In genomic region chr14:55115861-55116245, GRCh38 we compare ENCODE assay signal across 18 cellular contexts. TPM values are rescaled to one million over a fixed set of nuclear protein-coding genes. Genes with fewer than 3 reads are reported as not detected.
A peak's percentile ranks its signal among the peaks of the same experiment; 100 is the strongest.
DNase-seq lines count a peak whose midpoint lies in the region; ATAC-seq and TF ChIP-seq lines count a peak whose summit lies in the region.
"Had no signal": no experiment of that assay in that cellular context is flagged by ENCODE, and none has a peak within 500 bp of the region (broad histone marks: within the 10 kb centered on the region; RNA-seq: fewer than 3 reads in every experiment).

No MANE protein-coding gene starts in this region.

- no peak overlapping the region for H4K8ac ChIP-seq in trophoblast cell (ENCODE audit: low read depth, low read length)

- peaks cover 14% of the 10 kb centered on the region; the same call in 1 of the 2 replicates for H4K20me1 ChIP-seq in Karpas-422 (ENCODE audit: insufficient read depth, low read depth, low read length)

- intact Hi-C loops in lower lobe of right lung (cut with DNase I): no loop called here

- H3K4me2 ChIP-seq in Karpas-422 (ENCODE audit: low read depth, low read length, poor library complexity, severe bottlenecking): peak overlapping the region; percentile 59
- no peak overlapping the region for H3K4me2 ChIP-seq in trophoblast cell (ENCODE audit: low read length)

- H3K9ac ChIP-seq in Karpas-422 (ENCODE audit: low read length) (no peak overlapping the region), trophoblast cell (ENCODE audit: low read length) (no peak overlapping the region)

- H3K36me3 ChIP-seq in Karpas-422 (ENCODE audit: insufficient read depth, low read length): no peaks in the 10 kb centered on the region
- H3K36me3 ChIP-seq in Peyer's patch: no peaks in the 10 kb centered on the region
- no peaks in the 10 kb centered on the region for H3K36me3 ChIP-seq in lower lobe of right lung
- H3K36me3 ChIP-seq in suprapubic skin: no peaks in the 10 kb centered on the region
- no peaks in the 10 kb centered on the region for H3K36me3 ChIP-seq in trophoblast cell (ENCODE audit: control insufficient read depth in 1 of 2, insufficient read depth in 2 of 2, low read length in 2 of 2)

- H3K27me3 ChIP-seq in Karpas-422 (ENCODE audit: low read length) (0 out of 2 replicates have a peak, but pooled peaks cover 3% of the 10 kb centered on the region), Peyer's patch (no peaks in the 10 kb centered on the region), lower lobe of right lung (ENCODE audit: low read depth) (no peaks in the 10 kb centered on the region), suprapubic skin (no peaks in the 10 kb centered on the region), trophoblast cell (ENCODE audit: insufficient read depth, low read length) (no peaks in the 10 kb centered on the region)

- no peak overlapping the region for H3K23ac ChIP-seq in trophoblast cell (ENCODE audit: low read length)

- ATAC-seq in lower lobe of right lung (no peak), HG02870 (IDR thresholded peaks at IDR 0.05; ENCODE audit: unreplicated experiment) (no peak)
- ATAC-seq: Right ventricle myocardium inferior had no signal

- H4K12ac ChIP-seq in trophoblast cell (ENCODE audit: low read depth, low read length): no peak overlapping the region

- DNase-seq in Karpas-422 (peak; percentile 91), Peyer's patch (peak in 1 of 3 donors; percentile 2), lower lobe of right lung (no peak), suprapubic skin (ENCODE audit: low spot score in 2 of 2) (no peak), trophoblast cell (no peak), erythroblast (lab: John Stamatoyannopoulos, UW) (no peak)
- DNase-seq: CD4-positive, CD25-positive, alpha-beta regulatory T cell; DMS79; MM.1S; NCI-H1048; NCI-H1417 treated with DMSO at 0.1 percent for 48 hours; NCI-H187 treated with DMSO at 0.1 percent for 48 hours; NCI-H2107; NCI-H2227 treated with DMSO at 0.1 percent for 48 hours; NCI-H510A had no signal

- H3K18ac ChIP-seq in trophoblast cell (ENCODE audit: low read length): no peak overlapping the region

- no peak overlapping the region for H3K4ac ChIP-seq in trophoblast cell (ENCODE audit: low read depth, low read length)

- H3K14ac ChIP-seq in trophoblast cell (ENCODE audit: low read length): no peak overlapping the region

- no peak for TF ChIP-seq POLR2A in Peyer's patch (IDR thresholded peaks at IDR 0.05)
- no peak for TF ChIP-seq POLR2A in suprapubic skin (IDR thresholded peaks at IDR 0.05)
- no peak for TF ChIP-seq POLR2A in erythroblast (IDR thresholded peaks at IDR 0.05; ENCODE audit: low read length)

- no peaks in the 10 kb centered on the region for H3K9me2 ChIP-seq in Karpas-422 (replicated peaks; ENCODE audit: insufficient read depth, low read length)

- H3K4me3 ChIP-seq in Karpas-422 (ENCODE audit: low read length) (no peak overlapping the region; the same call in 1 of the 2 replicates), Peyer's patch (no peak overlapping the region), lower lobe of right lung (no peak overlapping the region), suprapubic skin (no peak overlapping the region), trophoblast cell (ENCODE audit: low read depth, low read length) (no peak overlapping the region)

- H3K27ac ChIP-seq in Karpas-422 (ENCODE audit: low read length) (peak overlapping the region; percentile 9; the same call in 1 of the 2 replicates), Peyer's patch (peak overlapping the region in 3 of 4 donors; percentile 64 to 92 (median 82)), lower lobe of right lung (peak overlapping the region; percentile 41), suprapubic skin (peak overlapping the region; percentile 88), trophoblast cell (ENCODE audit: low read depth, low read length) (no peak overlapping the region)

- H4K91ac ChIP-seq in trophoblast cell (ENCODE audit: low read depth, low read length): no peak overlapping the region

- H2BK5ac ChIP-seq in trophoblast cell (ENCODE audit: low read depth, low read length, poor library complexity): no peak overlapping the region

- H2AFZ ChIP-seq in Karpas-422 (ENCODE audit: low read length): no peak overlapping the region
- H2AFZ ChIP-seq in trophoblast cell (ENCODE audit: insufficient read depth, low read length, poor library complexity): no peak overlapping the region

- H2BK12ac ChIP-seq in trophoblast cell (ENCODE audit: low read length): no peak overlapping the region

- H3K79me2 ChIP-seq in Karpas-422 (ENCODE audit: low read length) (no peaks in the 10 kb centered on the region), trophoblast cell (ENCODE audit: control insufficient read depth, insufficient read depth, low read length, poor library complexity) (no peaks in the 10 kb centered on the region)

- peaks cover 42% of the 10 kb centered on the region for H3K4me1 ChIP-seq in Karpas-422 (ENCODE audit: low read length)
- peaks cover 0 to 54% (median 7%) of the 10 kb centered on the region in 4 donors for H3K4me1 ChIP-seq in Peyer's patch
- peaks cover 33% of the 10 kb centered on the region for H3K4me1 ChIP-seq in lower lobe of right lung
- H3K4me1 ChIP-seq in suprapubic skin: peaks cover 54% of the 10 kb centered on the region
- H3K4me1 ChIP-seq in trophoblast cell (ENCODE audit: control insufficient read depth in 1 of 2, insufficient read depth in 2 of 2, low read length in 2 of 2): peaks cover 9 to 14% of the 10 kb centered on the region in 2 experiments

- no peak overlapping the region for H2BK120ac ChIP-seq in trophoblast cell (ENCODE audit: insufficient read depth, low read length, poor library complexity)

- no peaks in the 10 kb centered on the region for H3K9me3 ChIP-seq in Karpas-422 (ENCODE audit: low read length)
- H3K9me3 ChIP-seq in Peyer's patch: no peaks in the 10 kb centered on the region
- no peaks in the 10 kb centered on the region for H3K9me3 ChIP-seq in lower lobe of right lung
- no peaks in the 10 kb centered on the region for H3K9me3 ChIP-seq in suprapubic skin
- no peaks in the 10 kb centered on the region for H3K9me3 ChIP-seq in trophoblast cell (ENCODE audit: insufficient read depth, low read depth, low read length)

- no peak for TF ChIP-seq EP300 in suprapubic skin (IDR thresholded peaks at IDR 0.05)

- H2AK5ac ChIP-seq in trophoblast cell (ENCODE audit: low read length): no peak overlapping the region

- peaks cover 5% of the 10 kb centered on the region for H3K79me1 ChIP-seq in trophoblast cell (ENCODE audit: low read length)

- TF ChIP-seq CTCF in Peyer's patch (IDR thresholded peaks at IDR 0.05): no peak
- no peak for TF ChIP-seq CTCF in lower lobe of right lung (IDR thresholded peaks at IDR 0.05)
- no peak for TF ChIP-seq CTCF in suprapubic skin (IDR thresholded peaks at IDR 0.05)

- WGBS in suprapubic skin: 68% methylated on average over 4 of the region's 4 CpGs
- WGBS in trophoblast cell (ENCODE audit: extremely low coverage, insufficient coverage, insufficient read length): no CpG with 5 or more reads among the region's 4 CpGs

RNA-seq across cellular contexts. Expression of gene LGALS3, which starts 13.2 kb away (rescaled TPM):
- total RNA-seq in Karpas-422 (2014; rRNA removed; shearing (Covaris generic); ENCODE audit: low replicate concordance): not detected in 2 replicates
- total RNA-seq in Peyer's patch (1,000 to 10,000 TPM in 3 of 4 donors, 100 to 1,000 TPM in 1; 242 to 1,284 (median 1,203) TPM), lower lobe of right lung (528 TPM), suprapubic skin (100 to 1,000 TPM; 448 to 713 (median 594) TPM)
- polyA plus RNA-seq in trophoblast cell (2013): 107 and 114 TPM in 2 replicates
- total RNA-seq: OCI-LY7 had no signal

Comparison
In these comparisons a context has a peak if more than half of its experiments do, and no peak if none do; other contexts are left out.
1. RNA of gene LGALS3, which starts 13.2 kb away (total RNA-seq): 242 to 1,284 TPM in Peyer's patch, 448 to 713 TPM in suprapubic skin and 528 TPM in lower lobe of right lung (single experiment); not detected in Karpas-422; every median in the first group is over 100 times any median in the second.